ENCODE assay signal across 8 cellular contexts in the genomic region with DNA sequence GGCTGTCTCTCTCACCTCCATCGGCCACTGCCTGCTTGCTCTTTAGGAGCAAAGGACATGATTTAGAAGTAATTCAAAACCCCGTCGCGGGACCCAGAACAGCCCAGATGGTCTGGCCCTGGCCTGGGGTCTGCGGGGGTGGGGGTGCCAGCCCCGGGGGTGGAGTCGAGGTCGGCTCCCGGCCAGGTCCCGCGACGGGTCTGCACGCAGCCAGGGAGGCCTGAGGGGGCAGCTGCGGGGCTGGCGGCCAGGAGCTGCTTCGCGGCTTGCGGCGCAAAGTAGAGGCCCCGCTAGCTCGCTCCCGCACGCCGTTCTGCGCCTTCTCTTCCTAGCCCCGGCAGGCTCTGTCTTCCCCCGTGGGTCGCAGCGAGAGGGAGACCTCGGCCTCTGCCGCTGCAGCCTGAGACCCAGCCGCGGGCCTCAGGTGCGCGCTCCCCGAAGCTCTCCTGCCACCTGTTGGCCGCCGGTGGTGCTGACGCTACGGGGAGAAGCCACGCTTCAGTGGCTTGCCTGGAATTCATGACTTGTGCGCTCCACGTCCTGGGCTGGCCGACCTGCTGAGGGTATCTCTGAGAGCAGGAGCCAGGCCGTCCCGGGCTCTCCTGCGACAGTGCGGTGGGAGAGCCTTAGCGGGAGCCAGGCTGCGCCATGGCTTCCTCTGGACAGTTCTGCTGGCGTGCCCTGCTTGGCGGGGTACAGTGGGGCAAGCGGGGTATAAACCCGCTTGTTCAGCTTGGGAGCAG.
DNase-seq lines count a peak whose midpoint lies in the region; ATAC-seq and TF ChIP-seq lines count a peak whose summit lies in the region.

No MANE protein-coding gene starts in this region.

- DNase-seq in NCI-H2029 (lab: John Stamatoyannopoulos, UW) (peak; percentile 78), WERI-Rb-1 (peak; percentile 93), mammary epithelial cell (peak; percentile 63), iris pigment epithelial cell (ENCODE audit: low read depth) (peak; percentile 76)
- DNase-seq in stimulated activated CD4-positive, alpha-beta T cell treated with anti-CD3 and anti-CD28 coated beads, Interleukin-15, amount 100 ng/mL, for 24 hours: peak; percentile 84

- H3K79me2 ChIP-seq in mammary epithelial cell (ENCODE audit: insufficient read depth, low read length): no peaks in the 10 kb centered on the region

- CTCF ChIA-PET in mammary epithelial cell (lab: Charles Lee; ENCODE audit: low non-redundant PET): interaction anchor here (0.6 to 0.7 kb wide), 2 partner anchors 32 to 156 kb away, joined by 4 to 5 read pairs; no protein-coding TSS in a partner anchor

- no TSS peak for BruUV-seq in mammary epithelial cell (replicated peaks; lab: Mats Ljungman, UMichigan)

- no peaks in the 10 kb centered on the region for H4K20me1 ChIP-seq in mammary epithelial cell (ENCODE audit: insufficient read depth, low read length)

- H3K9ac ChIP-seq in mammary epithelial cell (ENCODE audit: insufficient read depth, low read length): no peak overlapping the region

- H3K9me3 ChIP-seq in WERI-Rb-1 (ENCODE audit: severe bottlenecking) (no peaks in the 10 kb centered on the region), mammary epithelial cell (replicated peaks; ENCODE audit: insufficient read depth, low read length) (no peaks in the 10 kb centered on the region)

- no peaks in the 10 kb centered on the region for H3K36me3 ChIP-seq in WERI-Rb-1
- H3K36me3 ChIP-seq in mammary epithelial cell (ENCODE audit: insufficient read depth, low read length): no peaks in the 10 kb centered on the region

- H3K4me3 ChIP-seq in WERI-Rb-1 (ENCODE audit: low read depth, low read length) (peak overlapping the region; percentile 46), mammary epithelial cell (replicated peaks in 1 of 3; ENCODE audit: insufficient read depth in 1 of 3, low read depth in 2 of 3, low read length in 3 of 3) (peak overlapping the region in 2 of 3 experiments; percentile 35 to 54)

- ATAC-seq in HG02678 (IDR thresholded peaks at IDR 0.05; ENCODE audit: unreplicated experiment) (peak; percentile 94), GM18873 (IDR thresholded peaks at IDR 0.05; ENCODE audit: low FRiP score, unreplicated experiment) (no peak)

- TF ChIP-seq CTCF in GM12873 (IDR thresholded peaks at IDR 0.05; ENCODE audit: insufficient read depth, low read depth, low read length, missing control alignments) (peak; percentile 93), WERI-Rb-1 (IDR thresholded peaks at IDR 0.05; ENCODE audit: low read depth, low read length) (peak; percentile 96), mammary epithelial cell (conservative IDR thresholded peaks at IDR 0.05 in 1 of 2, IDR thresholded peaks at IDR 0.05 in 1 of 2; ENCODE audit: extremely low read depth in 1 of 2, insufficient read depth in 1 of 2, low read depth in 1 of 2, low read length in 2 of 2) (peak; percentile 94 to 98)

- dilution Hi-C loops in mammary epithelial cell (cut with HindIII; ENCODE audit: low sequenced_read_pairs): no loop called here

- peak overlapping the region; percentile 82 for H3K27ac ChIP-seq in WERI-Rb-1
- H3K27ac ChIP-seq in mammary epithelial cell (ENCODE audit: insufficient read depth, low read depth, low read length): no peak overlapping the region

- H3K4me1 ChIP-seq in mammary epithelial cell (ENCODE audit: insufficient read depth, low read length): peaks cover 6% of the 10 kb centered on the region

- no peaks in the 10 kb centered on the region for H3K27me3 ChIP-seq in WERI-Rb-1 (ENCODE audit: insufficient read depth, low read depth, severe bottlenecking)
- no peaks in the 10 kb centered on the region for H3K27me3 ChIP-seq in mammary epithelial cell (ENCODE audit: insufficient read depth, low read length)

- WGBS in mammary epithelial cell (ENCODE audit: low coverage, missing lambda C conversion rate): 21% methylated on average over 25 of the region's 54 CpGs

- peak overlapping the region; percentile 78 for H2AFZ ChIP-seq in mammary epithelial cell (ENCODE audit: low read depth, low read length)

- in situ Hi-C loops in mammary epithelial cell (cut with MboI; ENCODE audit: low sequenced_read_pairs in 2 of 2): loop anchor here (10.0 to 25.0 kb wide), 3 partner anchors 154 to 279 kb away; a partner anchor contains a TSS

- intact Hi-C loops in mammary epithelial cell (cut with micrococcal nuclease): loop anchor here (1.0 kb wide), 5 partner anchors 141 to 286 kb away; a partner anchor contains a TSS

- H3K4me2 ChIP-seq in mammary epithelial cell (ENCODE audit: insufficient read depth, low read depth, low read length): peak overlapping the region; percentile 93
